ENCODE assay signal across 30 cellular contexts in the genomic region with DNA sequence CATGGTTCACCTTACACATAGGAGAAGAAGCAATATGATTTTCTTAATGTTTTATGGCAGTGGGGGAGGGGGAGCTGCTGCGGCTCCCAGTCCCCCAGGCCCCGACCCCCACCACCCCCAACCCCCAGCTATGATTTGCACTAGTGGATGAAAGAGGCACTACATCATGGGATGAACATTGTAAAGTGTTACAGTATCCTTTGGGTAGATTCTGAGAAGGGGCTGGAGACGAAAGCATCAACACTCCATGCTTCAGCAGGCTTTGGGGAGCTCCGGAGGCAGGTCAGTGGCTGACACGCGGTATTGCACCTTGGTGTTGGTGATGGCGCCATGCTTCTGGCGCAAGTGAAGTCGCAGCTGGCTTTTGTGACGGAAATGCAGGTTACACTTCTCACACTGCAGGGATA. TPM values are rescaled to one million over a fixed set of nuclear protein-coding genes. Genes with fewer than 3 reads are reported as not detected.
DNase-seq lines count a peak whose midpoint lies in the region; ATAC-seq and TF ChIP-seq lines count a peak whose summit lies in the region.
"Had no signal": no experiment of that assay in that cellular context is flagged by ENCODE, and none has a peak within 500 bp of the region (broad histone marks: within the 10 kb centered on the region; RNA-seq: fewer than 3 reads in every experiment).

No MANE protein-coding gene starts in this region.

- H3K9me3 ChIP-seq in Karpas-422 (ENCODE audit: low read length) (no peaks in the 10 kb centered on the region), psoas muscle (no peaks in the 10 kb centered on the region)
- H3K9me3 ChIP-seq: BLaER1, SJSA1, transverse colon had no signal

- no peaks in the 10 kb centered on the region for H3K27me3 ChIP-seq in Karpas-422 (ENCODE audit: low read length)
- no peaks in the 10 kb centered on the region for H3K27me3 ChIP-seq in psoas muscle (ENCODE audit: insufficient read depth in 3 of 3, low read length in 2 of 3)
- H3K27me3 ChIP-seq: BLaER1, SJSA1, transverse colon had no signal

- H3K4me1 Mint-ChIP-seq in glutamatergic neuron (ENCODE audit: low read depth, unreplicated experiment) = no peaks in the 10 kb centered on the region
- H3K4me1 Mint-ChIP-seq: activated CD4-positive, alpha-beta T cell treated with anti-CD3 and anti-CD28 coated beads, Interleukin-2, amount 10 ng/mL, durations not matched to agents 24 days and 14 days; activated naive CD4-positive, alpha-beta T cell treated with anti-CD3 and anti-CD28 coated beads, Interleukin-2, amount 50 U/mL, for 24 hours; memory B cell had no signal

- intact Hi-C loops in psoas muscle (cut with DNase I) = no loop called here
- intact Hi-C loops in left colon (cut with DNase I, micrococcal nuclease) = no loop called here

- no peak overlapping the region for H3K9ac ChIP-seq in Karpas-422 (ENCODE audit: low read length)
- H3K9ac ChIP-seq: BLaER1 had no signal

- no peak overlapping the region for H3K4me3 Mint-ChIP-seq in glutamatergic neuron (ENCODE audit: unreplicated experiment)
- H3K4me3 Mint-ChIP-seq: activated CD4-positive, alpha-beta T cell treated with anti-CD3 and anti-CD28 coated beads, Interleukin-2, amount 10 ng/mL, durations not matched to agents 24 days and 14 days; activated naive CD4-positive, alpha-beta T cell treated with anti-CD3 and anti-CD28 coated beads, Interleukin-2, amount 50 U/mL, for 24 hours; memory B cell had no signal

- no peaks in the 10 kb centered on the region for H3K9me3 Mint-ChIP-seq in glutamatergic neuron (ENCODE audit: unreplicated experiment)
- H3K9me3 Mint-ChIP-seq: activated CD4-positive, alpha-beta T cell treated with anti-CD3 and anti-CD28 coated beads, Interleukin-2, amount 10 ng/mL, durations not matched to agents 24 days and 14 days; activated naive CD4-positive, alpha-beta T cell treated with anti-CD3 and anti-CD28 coated beads, Interleukin-2, amount 50 U/mL, for 24 hours; memory B cell had no signal

- H4K20me1 ChIP-seq in Karpas-422 (ENCODE audit: insufficient read depth, low read depth, low read length) = peaks cover 44% of the 10 kb centered on the region

- H3K27ac ChIP-seq in Karpas-422 (ENCODE audit: low read length) = no peak overlapping the region
- H3K27ac ChIP-seq in psoas muscle = no peak overlapping the region
- H3K27ac ChIP-seq: BLaER1, SJSA1, transverse colon, VCaP had no signal

- H3K4me2 ChIP-seq in Karpas-422 (ENCODE audit: low read depth, low read length, poor library complexity, severe bottlenecking) = no peak overlapping the region
- H3K4me2 ChIP-seq: BLaER1 had no signal

- H3K4me1 ChIP-seq in Karpas-422 (ENCODE audit: low read length) = no peaks in the 10 kb centered on the region
- peaks cover 26% of the 10 kb centered on the region for H3K4me1 ChIP-seq in psoas muscle
- H3K4me1 ChIP-seq: BLaER1, SJSA1 had no signal

- H3K4me3 ChIP-seq in Karpas-422 (ENCODE audit: low read length) = no peak overlapping the region
- H3K4me3 ChIP-seq in psoas muscle = no peak overlapping the region
- H3K4me3 ChIP-seq: BLaER1, SJSA1, transverse colon had no signal

- no peaks in the 10 kb centered on the region for H3K9me2 ChIP-seq in Karpas-422 (replicated peaks; ENCODE audit: insufficient read depth, low read length)

- no peaks in the 10 kb centered on the region for H3K36me3 Mint-ChIP-seq in glutamatergic neuron (ENCODE audit: unreplicated experiment)

- H2AFZ ChIP-seq in Karpas-422 (ENCODE audit: low read length) = no peak overlapping the region

- H3K36me3 ChIP-seq in Karpas-422 (ENCODE audit: insufficient read depth, low read length) = peaks cover 59% of the 10 kb centered on the region
- peaks cover 12 to 65% of the 10 kb centered on the region in 2 donors for H3K36me3 ChIP-seq in psoas muscle (ENCODE audit: insufficient read depth in 1 of 2, low read depth in 1 of 2)

- H3K27me3 Mint-ChIP-seq in glutamatergic neuron (ENCODE audit: unreplicated experiment) = peaks cover 4% of the 10 kb centered on the region
- H3K27me3 Mint-ChIP-seq: activated CD4-positive, alpha-beta T cell treated with anti-CD3 and anti-CD28 coated beads, Interleukin-2, amount 10 ng/mL, durations not matched to agents 24 days and 14 days; activated naive CD4-positive, alpha-beta T cell treated with anti-CD3 and anti-CD28 coated beads, Interleukin-2, amount 50 U/mL, for 24 hours; memory B cell had no signal

- 80 to 86% (median 83%) methylated on average over 10 of the region's 10 CpGs for WGBS in psoas muscle, 3 donors

- ATAC-seq in psoas muscle = no peak
- no peak for ATAC-seq in left colon
- ATAC-seq: left lobe of liver had no signal

- peak; percentile 59 for DNase-seq in Karpas-422
- no peak for DNase-seq in glutamatergic neuron
- DNase-seq in psoas muscle = no peak
- no peak for DNase-seq in MV-4-11 (lab: John Stamatoyannopoulos, UW)
- no peak for DNase-seq in NCI-H510A treated with DMSO at 0.1 percent for 48 hours (lab: John Stamatoyannopoulos, UW)
- DNase-seq in left colon = no peak
- no peak for DNase-seq in cerebellar cortex (ENCODE audit: low spot score)
- DNase-seq: activated CD4-positive, alpha-beta T cell treated with anti-CD3 and anti-CD28 coated beads, Interleukin-2, amount 10 ng/mL, durations not matched to agents 24 days and 14 days; GDM1; GOT3; NCI-H2107; NCI-H446; NCI-H82; RPMI8226; stimulated activated CD4-positive, alpha-beta T cell treated with anti-CD3 and anti-CD28 coated beads, Interleukin-15, amount 100 ng/mL, for 24 hours; stimulated activated CD4-positive, alpha-beta T cell treated with anti-CD3 and anti-CD28 coated beads, Interleukin-4, amount 100 ng/mL, for 4 hours; T1000; transverse colon had no signal

- no peaks in the 10 kb centered on the region for H3K79me2 ChIP-seq in Karpas-422 (ENCODE audit: low read length)

- TF ChIP-seq CTCF in GM12873 (IDR thresholded peaks at IDR 0.05; ENCODE audit: insufficient read depth, low read depth, low read length, missing control alignments) (peak; percentile 4), glutamatergic neuron (IDR thresholded peaks at IDR 0.05; ENCODE audit: partially characterized antibody, unreplicated experiment) (peak; percentile 18), psoas muscle (IDR thresholded peaks at IDR 0.05) (peak; percentile 25)

- H3K27ac Mint-ChIP-seq in glutamatergic neuron (ENCODE audit: unreplicated experiment) = no peak overlapping the region
- H3K27ac Mint-ChIP-seq: activated CD4-positive, alpha-beta T cell treated with anti-CD3 and anti-CD28 coated beads, Interleukin-2, amount 10 ng/mL, durations not matched to agents 24 days and 14 days; activated naive CD4-positive, alpha-beta T cell treated with anti-CD3 and anti-CD28 coated beads, Interleukin-2, amount 50 U/mL, for 24 hours; memory B cell had no signal

RNA-seq across cellular contexts. Expression of gene RTP2, which starts 19.9 kb away (rescaled TPM):
- not detected in 2 replicates for total RNA-seq in Karpas-422 (2014; rRNA removed; shearing (Covaris generic); ENCODE audit: low replicate concordance)
- not detected for total RNA-seq in glutamatergic neuron (ENCODE audit: unreplicated experiment)
- 1 to 10 TPM in 1 of 4 donors, under 1 TPM in 2, not detected in 1; 0.21 to 4.0 (median 0.32) TPM for total RNA-seq in psoas muscle
- under 1 TPM in 2 of 3 donors, not detected in 1; 0.08 to 0.66 TPM for polyA plus RNA-seq in psoas muscle
- total RNA-seq in left colon = not detected
- total RNA-seq: activated CD4-positive, alpha-beta T cell treated with anti-CD3 and anti-CD28 coated beads, Interleukin-2, amount 10 ng/mL, durations not matched to agents 24 days and 14 days; activated CD8-positive, alpha-beta memory T cell treated with anti-CD3 and anti-CD28 coated beads for 36 hours; endothelial cell of umbilical vein; left lobe of liver; myocyte; pulmonary artery endothelial cell; SJSA1; transverse colon had no signal
- polyA plus RNA-seq: AG04450, endothelial cell of umbilical vein had no signal

RNA-seq across cellular contexts. Expression of gene BCL6, which starts 23.1 kb away (rescaled TPM):
- 488 and 569 TPM in 2 replicates for total RNA-seq in Karpas-422 (2014; rRNA removed; shearing (Covaris generic); ENCODE audit: low replicate concordance)
- total RNA-seq in glutamatergic neuron (ENCODE audit: unreplicated experiment) = 2.5 TPM
- 100 to 1,000 TPM; 235 to 524 (median 312) TPM for total RNA-seq in psoas muscle
- polyA plus RNA-seq in psoas muscle = 100 to 1,000 TPM in 2 of 3 donors, 10 to 100 TPM in 1; 43.2 to 276 (median 172) TPM
- 10 to 100 TPM; 12.6 to 16.5 TPM for total RNA-seq in left colon

RNA-seq across cellular contexts. Expression of gene SST, which starts 52.0 kb away (rescaled TPM):
- total RNA-seq in Karpas-422 (2014; rRNA removed; shearing (Covaris generic); ENCODE audit: low replicate concordance) = not detected in 2 replicates
- total RNA-seq in glutamatergic neuron (ENCODE audit: unreplicated experiment) (1,741 TPM), psoas muscle (not detected), left colon (10 to 100 TPM; 27.8 to 29.4 TPM)
- polyA plus RNA-seq in psoas muscle = under 1 TPM in 2 of 3 donors, not detected in 1; 0.23 to 0.85 TPM
- total RNA-seq: activated CD4-positive, alpha-beta T cell treated with anti-CD3 and anti-CD28 coated beads, Interleukin-2, amount 10 ng/mL, durations not matched to agents 24 days and 14 days; activated CD8-positive, alpha-beta memory T cell treated with anti-CD3 and anti-CD28 coated beads for 36 hours; endothelial cell of umbilical vein; left lobe of liver; myocyte; pulmonary artery endothelial cell; SJSA1 had no signal
- polyA plus RNA-seq: AG04450, endothelial cell of umbilical vein had no signal

Comparison
In these comparisons a context has a peak if more than half of its experiments do, and no peak if none do; other contexts are left out.
1. RNA of gene BCL6, which starts 23.1 kb away (total RNA-seq): 488 to 569 TPM in Karpas-422 and 235 to 524 TPM in psoas muscle; 12.6 to 16.5 TPM in left colon and 2.5 TPM in glutamatergic neuron (single experiment); every median in the first group is over 10 times any median in the second.
2. RNA of gene SST, which starts 52.0 kb away (total RNA-seq): 1,741 TPM in glutamatergic neuron (single experiment); 27.8 to 29.4 TPM in left colon, not detected in Karpas-422 and not detected in psoas muscle; every median in the first group is over 10 times any median in the second.
3. Peak in every context shown above with its lines, with median percentiles within 50 percentile points of each other: CTCF ChIP-seq.